10 cellular contexts compared by ENCODE assay signal in the genomic region with DNA sequence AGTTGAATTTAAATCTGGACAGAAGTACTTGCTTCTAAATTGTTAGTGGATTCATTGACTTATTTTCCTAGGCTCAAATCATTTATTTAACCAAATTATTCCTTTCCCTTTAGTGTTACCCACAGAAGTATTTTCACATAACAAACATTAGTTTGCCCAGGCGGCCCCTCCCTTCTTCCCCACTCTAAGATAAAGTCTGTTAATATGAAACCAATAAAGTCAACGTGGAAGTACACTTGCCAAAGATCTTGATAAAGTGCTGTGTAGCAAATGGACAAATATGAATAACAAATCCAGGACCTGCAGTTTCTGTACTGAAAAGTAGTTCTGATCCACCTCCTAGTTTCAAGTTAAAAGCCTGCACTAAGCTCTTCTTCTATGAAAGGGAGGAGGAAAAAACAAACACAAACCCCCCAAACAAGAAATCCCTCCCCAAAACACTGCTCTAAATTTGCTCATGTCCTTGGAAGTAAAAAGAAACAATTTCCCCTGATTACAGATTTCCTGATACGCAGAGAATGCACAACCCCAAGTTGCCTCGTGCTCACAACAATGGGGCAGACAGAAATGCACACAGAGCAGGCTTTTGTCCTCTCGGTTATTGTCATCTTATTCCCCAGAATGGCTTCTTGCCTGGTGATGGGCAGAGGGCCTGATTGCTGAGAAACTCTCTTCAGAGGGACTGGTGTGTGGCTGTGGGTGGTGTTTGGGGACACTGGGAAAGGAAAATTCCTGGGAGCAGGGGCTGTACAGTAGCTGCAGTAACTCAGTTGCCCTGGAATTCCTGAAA. TPM values are rescaled to one million over a fixed set of nuclear protein-coding genes. Genes with fewer than 3 reads are reported as not detected.
DNase-seq lines count a peak whose midpoint lies in the region; ATAC-seq and TF ChIP-seq lines count a peak whose summit lies in the region.
"Had no signal": no experiment of that assay in that cellular context is flagged by ENCODE, and none has a peak within 500 bp of the region (broad histone marks: within the 10 kb centered on the region; RNA-seq: fewer than 3 reads in every experiment).

No MANE protein-coding gene starts in this region.

- H3K4me3 Mint-ChIP-seq in activated CD4-positive, alpha-beta T cell treated with anti-CD3 and anti-CD28 coated beads for 36 hours, result peak overlapping the region; percentile 57
- peak overlapping the region; percentile 64 for H3K4me3 Mint-ChIP-seq in stimulated activated effector memory CD8-positive, alpha-beta T cell treated with anti-CD3 and anti-CD28 coated beads, Interleukin-12 subunit alpha, Interleukin-12 subunit beta, amount 100 ng/mL, for 72 hours

- H3K27me3 Mint-ChIP-seq in activated CD4-positive, alpha-beta T cell treated with anti-CD3 and anti-CD28 coated beads for 36 hours, result no peaks in the 10 kb centered on the region

- POLR2A ChIA-PET in activated CD4-positive, alpha-beta T cell treated with anti-CD3 and anti-CD28 coated beads for 36 hours (lab: Charles Lee), result interaction anchor here (0.6 to 1.5 kb wide), 3 partner anchors 10 to 90 kb away, joined by 3 read pairs; no protein-coding TSS in a partner anchor

- no peak for TF ChIP-seq CTCF in VCaP (conservative IDR thresholded peaks at IDR 0.05)

- intact Hi-C loops in activated CD4-positive, alpha-beta T cell treated with anti-CD3 and anti-CD28 coated beads for 36 hours (cut with DNase I, micrococcal nuclease), result loop anchor here (1.0 to 5.0 kb wide), 2 partner anchors 8 to 169 kb away; no protein-coding TSS in a partner anchor

- peaks cover 62% of the 10 kb centered on the region for H3K4me1 Mint-ChIP-seq in activated CD4-positive, alpha-beta T cell treated with anti-CD3 and anti-CD28 coated beads for 36 hours
- peaks cover 42% of the 10 kb centered on the region for H3K4me1 Mint-ChIP-seq in stimulated activated effector memory CD8-positive, alpha-beta T cell treated with anti-CD3 and anti-CD28 coated beads, Interleukin-12 subunit alpha, Interleukin-12 subunit beta, amount 100 ng/mL, for 72 hours

- no peaks in the 10 kb centered on the region for H3K36me3 Mint-ChIP-seq in activated CD4-positive, alpha-beta T cell treated with anti-CD3 and anti-CD28 coated beads for 36 hours (ENCODE audit: low read depth)
- H3K36me3 Mint-ChIP-seq in stimulated activated effector memory CD8-positive, alpha-beta T cell treated with anti-CD3 and anti-CD28 coated beads, Interleukin-12 subunit alpha, Interleukin-12 subunit beta, amount 100 ng/mL, for 72 hours, result no peaks in the 10 kb centered on the region

- H3K27ac Mint-ChIP-seq in activated CD4-positive, alpha-beta T cell treated with anti-CD3 and anti-CD28 coated beads for 36 hours, result peak overlapping the region; percentile 90
- H3K27ac Mint-ChIP-seq in stimulated activated effector memory CD8-positive, alpha-beta T cell treated with anti-CD3 and anti-CD28 coated beads, Interleukin-12 subunit alpha, Interleukin-12 subunit beta, amount 100 ng/mL, for 72 hours, result peak overlapping the region; percentile 92

- ATAC-seq in activated CD4-positive, alpha-beta T cell treated with anti-CD3 and anti-CD28 coated beads for 36 hours, result no peak
- ATAC-seq in stimulated activated effector memory CD8-positive, alpha-beta T cell treated with anti-CD3 and anti-CD28 coated beads, Interleukin-12 subunit alpha, Interleukin-12 subunit beta, amount 100 ng/mL, for 72 hours, result peak; percentile 45

- CTCF ChIA-PET in activated CD4-positive, alpha-beta T cell treated with anti-CD3 and anti-CD28 coated beads for 36 hours (lab: Charles Lee), result interaction anchor here (0.7 to 2.9 kb wide), 6 partner anchors 9 to 94 kb away, joined by 3 to 12 read pairs (median 4); no protein-coding TSS in a partner anchor

- peak; percentile 34 for DNase-seq in activated CD4-positive, alpha-beta T cell treated with anti-CD3 and anti-CD28 coated beads for 36 hours
- DNase-seq in activated CD4-positive, alpha-beta T cell treated with anti-CD3 and anti-CD28 coated beads, Interleukin-2, amount 50 U/mL, for 4 hours, result no peak
- peak in 41 of 51 donors; percentile 0 to 81 (median 26) for DNase-seq in hypothalamus (lab: John Stamatoyannopoulos, UW)
- no peak for DNase-seq in stimulated activated effector memory CD8-positive, alpha-beta T cell treated with anti-CD3 and anti-CD28 coated beads, Interleukin-12 subunit alpha, Interleukin-12 subunit beta, amount 100 ng/mL, for 72 hours (ENCODE audit: low spot score in 2 of 2)
- no peak for DNase-seq in cerebellar nuclear complex (lab: John Stamatoyannopoulos, UW)
- DNase-seq in NCI-H526 treated with DMSO at 0.1 percent for 48 hours (lab: John Stamatoyannopoulos, UW), result no peak
- no peak for DNase-seq in epidermal melanocyte (ENCODE audit: insufficient read length, low spot score)
- DNase-seq: NCI-H187 treated with DMSO at 0.1 percent for 48 hours had no signal

- no peaks in the 10 kb centered on the region for H3K9me3 Mint-ChIP-seq in activated CD4-positive, alpha-beta T cell treated with anti-CD3 and anti-CD28 coated beads for 36 hours (ENCODE audit: low read depth)
- H3K9me3 Mint-ChIP-seq in stimulated activated effector memory CD8-positive, alpha-beta T cell treated with anti-CD3 and anti-CD28 coated beads, Interleukin-12 subunit alpha, Interleukin-12 subunit beta, amount 100 ng/mL, for 72 hours, result no peaks in the 10 kb centered on the region

- H3K27ac ChIP-seq in VCaP, result peak overlapping the region; percentile 92
- H3K27ac ChIP-seq: epithelial cell of prostate had no signal

RNA-seq across cellular contexts. Expression of a gene that starts 23.2 kb away (rescaled TPM):
- 1,000 to 10,000 TPM; 3,666 to 4,468 TPM for total RNA-seq in activated CD4-positive, alpha-beta T cell treated with anti-CD3 and anti-CD28 coated beads for 36 hours

RNA-seq across cellular contexts. Expression of a gene that starts 46.3 kb away (rescaled TPM):
- total RNA-seq in activated CD4-positive, alpha-beta T cell treated with anti-CD3 and anti-CD28 coated beads for 36 hours, result not detected

Comparison
In these comparisons a context has a peak if more than half of its experiments do, and no peak if none do; other contexts are left out.
1. DNase-seq: peak in activated CD4-positive, alpha-beta T cell treated with anti-CD3 and anti-CD28 coated beads for 36 hours (single experiment) and hypothalamus (41 of 51); none in activated CD4-positive, alpha-beta T cell treated with anti-CD3 and anti-CD28 coated beads, Interleukin-2, amount 50 U/mL, for 4 hours (0 of 2), stimulated activated effector memory CD8-positive, alpha-beta T cell treated with anti-CD3 and anti-CD28 coated beads, Interleukin-12 subunit alpha, Interleukin-12 subunit beta, amount 100 ng/mL, for 72 hours (0 of 2), cerebellar nuclear complex (0 of 2), NCI-H526 treated with DMSO at 0.1 percent for 48 hours (single experiment) and epidermal melanocyte (single experiment).